ENCODE assay signal across 17 cellular contexts in genomic region chr7:19969859-19970493, GRCh38.
DNase-seq lines count a peak whose midpoint lies in the region; ATAC-seq, FAIRE-seq and TF ChIP-seq lines count a peak whose summit lies in the region.
"Had no signal": no experiment of that assay in that cellular context is flagged by ENCODE, and none has a peak within 500 bp of the region (broad histone marks: within the 10 kb centered on the region; RNA-seq: fewer than 3 reads in every experiment).

No MANE protein-coding gene starts in this region.

- peak; percentile 94 to 99 for ATAC-seq in A549
- no peak for ATAC-seq in activated CD8-positive, alpha-beta T cell treated with anti-CD3 and anti-CD28 coated beads for 36 hours
- ATAC-seq: GM12878 had no signal

- DNase-seq in A549 (ENCODE audit: low read depth in 1 of 2, low spot score in 1 of 2) (peak; percentile 62 to 92), HS-27A (ENCODE audit: low read depth) (peak; percentile 33), brain microvascular endothelial cell (peak; percentile 36), kidney tubule cell (ENCODE audit: low spot score) (peak; percentile 77), NOMO-1 treated with dmso at 0.1 percent for 144 hours (lab: John Stamatoyannopoulos, UW; ENCODE audit: unreplicated experiment) (no peak), KG1 (lab: John Stamatoyannopoulos, UW) (no peak)
- DNase-seq in effector CD8-positive, alpha-beta T cell (lab: John Stamatoyannopoulos, UW): no peak
- no peak for DNase-seq in activated CD8-positive, alpha-beta T cell treated with anti-CD3 and anti-CD28 coated beads for 36 hours
- DNase-seq: activated CD8-positive, alpha-beta memory T cell treated with anti-CD3 and anti-CD28 coated beads, Interleukin-2, amount 50 U/mL, for 48 hours; activated naive CD8-positive, alpha-beta T cell treated with anti-CD3 and anti-CD28 coated beads for 36 hours; DND-41; midbrain; NCI-H1105; posterior cingulate gyrus; WERI-Rb-1 had no signal

- H3K4me1 Mint-ChIP-seq in activated CD8-positive, alpha-beta T cell treated with anti-CD3 and anti-CD28 coated beads for 36 hours (ENCODE audit: low read depth): no peaks in the 10 kb centered on the region
- H3K4me1 Mint-ChIP-seq: activated naive CD8-positive, alpha-beta T cell treated with anti-CD3 and anti-CD28 coated beads for 36 hours had no signal

- TF ChIP-seq CTCF in A549 (IDR thresholded peaks at IDR 0.05) (no peak), brain microvascular endothelial cell (IDR thresholded peaks at IDR 0.05; ENCODE audit: low read depth, low read length, missing control alignments) (no peak)
- no peak for TF ChIP-seq CTCF in activated CD8-positive, alpha-beta T cell treated with anti-CD3 and anti-CD28 coated beads for 36 hours (IDR thresholded peaks at IDR 0.05)

- no peaks in the 10 kb centered on the region for H3K27me3 ChIP-seq in brain microvascular endothelial cell (replicated peaks)

- H3K27ac Mint-ChIP-seq in activated CD8-positive, alpha-beta T cell treated with anti-CD3 and anti-CD28 coated beads for 36 hours: no peak overlapping the region
- H3K27ac Mint-ChIP-seq: activated naive CD8-positive, alpha-beta T cell treated with anti-CD3 and anti-CD28 coated beads for 36 hours had no signal

- H3K36me3 ChIP-seq in brain microvascular endothelial cell (replicated peaks): no peaks in the 10 kb centered on the region
- H3K36me3 ChIP-seq: WERI-Rb-1 had no signal

- intact Hi-C loops in activated CD8-positive, alpha-beta T cell treated with anti-CD3 and anti-CD28 coated beads for 36 hours (cut with micrococcal nuclease): no loop called here

- H3K36me3 Mint-ChIP-seq in activated CD8-positive, alpha-beta T cell treated with anti-CD3 and anti-CD28 coated beads for 36 hours (ENCODE audit: low read depth): no peaks in the 10 kb centered on the region
- H3K36me3 Mint-ChIP-seq: activated naive CD8-positive, alpha-beta T cell treated with anti-CD3 and anti-CD28 coated beads for 36 hours had no signal

- CTCF ChIA-PET in A549 (lab: Yijun Ruan, JAX): interaction anchor here (0.6 to 1.4 kb wide), 3 partner anchors 22 to 628 kb away, joined by 3 to 5 read pairs (median 4); no protein-coding TSS in a partner anchor
- CTCF ChIA-PET in activated CD8-positive, alpha-beta T cell treated with anti-CD3 and anti-CD28 coated beads for 36 hours (lab: Charles Lee): no interaction called here

- TF ChIP-seq POLR2A in A549 (IDR thresholded peaks at IDR 0.05; ENCODE audit: low read length): no peak

- 0% methylated on average over 4 of the region's 4 CpGs for WGBS in A549 (ENCODE audit: missing lambda C conversion rate)

- H3K4me1 ChIP-seq in A549: peaks cover 37% of the 10 kb centered on the region

- peak overlapping the region; percentile 80 for H3K4me2 ChIP-seq in A549

- peak; percentile 94; a peak in 4 of 5 replicates for TF ChIP-seq EP300 in A549 (IDR thresholded peaks at IDR 0.05)

- H3K9me3 ChIP-seq in A549: no peaks in the 10 kb centered on the region; the same call in 2 of the 3 replicates

- peak; percentile 37 to 70; a peak in 4 of 5 replicates for TF ChIP-seq RAD21 in A549 (conservative IDR thresholded peaks at IDR 0.05 in 1 of 2, IDR thresholded peaks at IDR 0.05 in 1 of 2)

- H3K9me3 Mint-ChIP-seq in activated CD8-positive, alpha-beta T cell treated with anti-CD3 and anti-CD28 coated beads for 36 hours: no peaks in the 10 kb centered on the region
- H3K9me3 Mint-ChIP-seq: activated naive CD8-positive, alpha-beta T cell treated with anti-CD3 and anti-CD28 coated beads for 36 hours had no signal

- peak; percentile 100 for FAIRE-seq in A549 (lab: Jason Lieb, UNC)
- FAIRE-seq: GM12878 had no signal

- H3K27ac ChIP-seq in A549: peak overlapping the region; percentile 88 to 91
- H3K27ac ChIP-seq in brain microvascular endothelial cell: no peak overlapping the region
- H3K27ac ChIP-seq: coronary artery, WERI-Rb-1 had no signal

- H3K4me3 Mint-ChIP-seq in activated CD8-positive, alpha-beta T cell treated with anti-CD3 and anti-CD28 coated beads for 36 hours: no peak overlapping the region
- H3K4me3 Mint-ChIP-seq: activated naive CD8-positive, alpha-beta T cell treated with anti-CD3 and anti-CD28 coated beads for 36 hours had no signal

- in situ Hi-C loops in brain microvascular endothelial cell (cut with HindIII; ENCODE audit: low pct_ligation_motif_present, low sequenced_read_pairs): no loop called here

- H3K4me3 ChIP-seq in A549 (no peak overlapping the region), brain microvascular endothelial cell (ENCODE audit: low read depth, low read length) (no peak overlapping the region)
- H3K4me3 ChIP-seq: coronary artery, GM12878 had no signal

- POLR2A ChIA-PET in A549 (lab: Yijun Ruan, JAX): interaction anchor here (0.7 to 1.7 kb wide), 2 partner anchors 12 to 360 kb away, joined by 3 to 6 read pairs; no protein-coding TSS in a partner anchor
- POLR2A ChIA-PET in activated CD8-positive, alpha-beta T cell treated with anti-CD3 and anti-CD28 coated beads for 36 hours (lab: Charles Lee): no interaction called here

- H3K27me3 Mint-ChIP-seq in activated CD8-positive, alpha-beta T cell treated with anti-CD3 and anti-CD28 coated beads for 36 hours: no peaks in the 10 kb centered on the region
- H3K27me3 Mint-ChIP-seq: activated naive CD8-positive, alpha-beta T cell treated with anti-CD3 and anti-CD28 coated beads for 36 hours had no signal

TF ChIP-seq in A549, 52 proteins besides CTCF, POLR2A, EP300 and RAD21 (continues in another document):
- TF ChIP-seq EHF (CRISPR knock-in tag; IDR thresholded peaks at IDR 0.05) (no peak), REST (IDR thresholded peaks at IDR 0.05) (no peak), HOXB13 (CRISPR knock-in tag; IDR thresholded peaks at IDR 0.05; ENCODE audit: low read depth) (no peak), FOSB (CRISPR knock-in tag; IDR thresholded peaks at IDR 0.05) (no peak), HOXB5 (CRISPR knock-in tag; IDR thresholded peaks at IDR 0.05) (peak; percentile 89), ESRRA (IDR thresholded peaks at IDR 0.05; ENCODE audit: borderline replicate concordance, low read length) (no peak), ZSCAN20 (CRISPR knock-in tag; IDR thresholded peaks at IDR 0.05) (no peak), KDM1A (IDR thresholded peaks at IDR 0.05; ENCODE audit: low read depth) (no peak), HDAC2 (IDR thresholded peaks at IDR 0.05) (no peak), FOSL2 (IDR thresholded peaks at IDR 0.05) (peak; percentile 92), FOSL2 (CRISPR knock-in tag; IDR thresholded peaks at IDR 0.05) (peak; percentile 98), MAX (IDR thresholded peaks at IDR 0.05) (peak; percentile 81), EHMT2 (IDR thresholded peaks at IDR 0.05; ENCODE audit: low read depth) (no peak), MAZ (IDR thresholded peaks at IDR 0.05; ENCODE audit: borderline replicate concordance, low read depth, low read length) (no peak), TP53 (CRISPR knock-in tag; IDR thresholded peaks at IDR 0.05) (no peak), ATOH8 (CRISPR knock-in tag; IDR thresholded peaks at IDR 0.05; ENCODE audit: low read depth) (no peak), CBX2 (IDR thresholded peaks at IDR 0.05; ENCODE audit: borderline replicate concordance, low read depth) (no peak), ZFP36 (IDR thresholded peaks at IDR 0.05; ENCODE audit: borderline replicate concordance, partially characterized antibody) (peak; percentile 30), CHD2 (IDR thresholded peaks at IDR 0.05; ENCODE audit: low read length, partially characterized antibody) (no peak), CBX8 (IDR thresholded peaks at IDR 0.05) (no peak), SREBF2 (IDR thresholded peaks at IDR 0.05) (no peak), KDM5A (IDR thresholded peaks at IDR 0.05) (no peak), BHLHE40 (IDR thresholded peaks at IDR 0.05; ENCODE audit: low read depth, low read length) (no peak), RFX5 (IDR thresholded peaks at IDR 0.05) (no peak), MAFK (IDR thresholded peaks at IDR 0.05; ENCODE audit: partially characterized antibody) (no peak), RARB (CRISPR knock-in tag; IDR thresholded peaks at IDR 0.05) (0 out of 2 replicates have a peak, but pooled peaks have one; percentile 80), NR3C1 (IDR thresholded peaks at IDR 0.05) (no peak)

Comparison
In these comparisons a context has a peak if more than half of its experiments do, and no peak if none do; other contexts are left out.
1. DNase-seq: peak in A549 (2 of 2), HS-27A (single experiment), brain microvascular endothelial cell (single experiment) and kidney tubule cell (single experiment); none in NOMO-1 treated with dmso at 0.1 percent for 144 hours (single experiment), effector CD8-positive, alpha-beta T cell (single experiment), activated CD8-positive, alpha-beta T cell treated with anti-CD3 and anti-CD28 coated beads for 36 hours (single experiment) and KG1 (single experiment).